ENCODE assay signal across 14 cellular contexts in genomic region chr13:47117268-47117667, GRCh38.
DNase-seq lines count a peak whose midpoint lies in the region; ATAC-seq, FAIRE-seq and TF ChIP-seq lines count a peak whose summit lies in the region.
"Had no signal": no experiment of that assay in that cellular context is flagged by ENCODE, and none has a peak within 500 bp of the region (broad histone marks: within the 10 kb centered on the region; RNA-seq: fewer than 3 reads in every experiment).

No MANE protein-coding gene starts in this region.

- no peaks in the 10 kb centered on the region for H3K79me2 ChIP-seq in keratinocyte (ENCODE audit: control insufficient read depth, insufficient read depth, low read length)

- TF ChIP-seq POLR2A in IMR-90 (IDR thresholded peaks at IDR 0.05; ENCODE audit: low read depth, low read length) = no peak

- no peak overlapping the region for H4K8ac ChIP-seq in IMR-90 (ENCODE audit: low read depth in 2 of 2, low read length in 2 of 2)

- H3K9me3 ChIP-seq in IMR-90 (ENCODE audit: control insufficient read depth, insufficient read depth, low read length) = no peaks in the 10 kb centered on the region
- H3K9me3 ChIP-seq in keratinocyte (ENCODE audit: control insufficient read depth, low read depth, low read length) = no peaks in the 10 kb centered on the region
- no peaks in the 10 kb centered on the region for H3K9me3 ChIP-seq in HAP-1

- H3K56ac ChIP-seq in IMR-90 (ENCODE audit: extremely low read depth, insufficient read depth, low read length) = no peak overlapping the region

- no peak overlapping the region for H2BK120ac ChIP-seq in IMR-90 (ENCODE audit: low read depth, low read length)

- H3K36me3 ChIP-seq in IMR-90 (ENCODE audit: control insufficient read depth, insufficient read depth, low read length) = no peaks in the 10 kb centered on the region
- H3K36me3 ChIP-seq in keratinocyte (ENCODE audit: control insufficient read depth in 2 of 2, extremely low read depth in 1 of 2, insufficient read depth in 2 of 2, low read length in 2 of 2) = no peaks in the 10 kb centered on the region
- H3K36me3 ChIP-seq in HAP-1 (replicated peaks) = no peaks in the 10 kb centered on the region

- H2AFZ ChIP-seq in IMR-90 (replicated peaks; ENCODE audit: low read length, poor library complexity) (no peak overlapping the region), keratinocyte (ENCODE audit: control insufficient read depth, low read length) (no peak overlapping the region)

- CTCF ChIA-PET in IMR-90 (lab: Yijun Ruan, JAX) = no interaction called here

- H3K4ac ChIP-seq in IMR-90 (ENCODE audit: low read depth, low read length) = no peak overlapping the region

- H3K27me3 ChIP-seq in IMR-90 (ENCODE audit: control insufficient read depth, insufficient read depth, low read length) (no peaks in the 10 kb centered on the region), keratinocyte (ENCODE audit: control insufficient read depth, extremely low read depth, insufficient read depth, low read length) (no peaks in the 10 kb centered on the region), HAP-1 (ENCODE audit: low read depth) (no peaks in the 10 kb centered on the region)

- POLR2A ChIA-PET in IMR-90 (lab: Charles Lee; ENCODE audit: unreplicated experiment) = no interaction called here

- H3K27ac ChIP-seq in IMR-90 (ENCODE audit: insufficient read depth, low read length) = no peak overlapping the region
- no peak overlapping the region for H3K27ac ChIP-seq in keratinocyte (ENCODE audit: control insufficient read depth, insufficient read depth, low read length)

- H3K4me3 ChIP-seq in AG10803 (ENCODE audit: low read length) (no peak overlapping the region), IMR-90 (ENCODE audit: insufficient read depth, low read depth, low read length) (no peak overlapping the region), keratinocyte (ENCODE audit: control insufficient read depth in 2 of 3, extremely low read depth in 1 of 3, insufficient read depth in 2 of 3, low read depth in 1 of 3, low read length in 3 of 3) (no peak overlapping the region), HAP-1 (no peak overlapping the region)

- dilution Hi-C loops in IMR-90 (cut with HindIII; ENCODE audit: low sequenced_read_pairs, unreplicated experiment) = no loop called here
- dilution Hi-C loops in keratinocyte (cut with MboI; ENCODE audit: extremely low pct_ligation_motif_present, low sequenced_read_pairs) = no loop called here

- intact Hi-C loops in IMR-90 (cut with micrococcal nuclease) = no loop called here

- H3K14ac ChIP-seq in IMR-90 (replicated peaks; ENCODE audit: low read depth, low read length) = no peak overlapping the region

- H3K4me1 ChIP-seq in IMR-90 (ENCODE audit: control insufficient read depth, insufficient read depth, low read length) (peaks cover 5% of the 10 kb centered on the region), keratinocyte (ENCODE audit: control insufficient read depth, extremely low read depth, insufficient read depth, low read length) (peaks cover 18% of the 10 kb centered on the region), HAP-1 (no peaks in the 10 kb centered on the region)

- H4K5ac ChIP-seq in IMR-90 (ENCODE audit: low read depth, low read length) = no peak overlapping the region

- H2AK5ac ChIP-seq in IMR-90 (ENCODE audit: low read depth, low read length) = no peak overlapping the region

- H3K23ac ChIP-seq in IMR-90 (ENCODE audit: low read depth, low read length) = no peak overlapping the region

- TF ChIP-seq CTCF in AG10803 (conservative IDR thresholded peaks at IDR 0.05; ENCODE audit: low read length) (no peak), IMR-90 (conservative IDR thresholded peaks at IDR 0.05; ENCODE audit: low read depth, low read length) (no peak), keratinocyte (optimal IDR thresholded peaks at IDR 0.05 in 1 of 3, IDR thresholded peaks at IDR 0.05 in 1 of 3, conservative IDR thresholded peaks at IDR 0.05 in 1 of 3; ENCODE audit: extremely low read depth in 1 of 3, insufficient read depth in 2 of 3, low read length in 3 of 3) (no peak), GM10266 (IDR thresholded peaks at IDR 0.05; ENCODE audit: control insufficient read depth, insufficient read depth, low read depth, missing control alignments) (no peak)

- no peaks in the 10 kb centered on the region for H4K20me1 ChIP-seq in IMR-90 (ENCODE audit: insufficient read depth, low read length)
- no peaks in the 10 kb centered on the region for H4K20me1 ChIP-seq in keratinocyte (ENCODE audit: control insufficient read depth, extremely low read depth, insufficient read depth, low read length)

- WGBS in IMR-90 (ENCODE audit: extremely low coverage in 2 of 2, insufficient read length in 1 of 2), 2 experiments = no CpG with 5 or more reads among the region's 3 CpGs

- TF ChIP-seq RAD21 in IMR-90 (IDR thresholded peaks at IDR 0.05; ENCODE audit: low read length) = no peak

- FAIRE-seq in keratinocyte (lab: Jason Lieb, UNC) = peak; percentile 32

- no peak overlapping the region for H3K9ac ChIP-seq in IMR-90 (ENCODE audit: low read depth, low read length)
- no peak overlapping the region for H3K9ac ChIP-seq in keratinocyte (ENCODE audit: control insufficient read depth, extremely low read depth, insufficient read depth, low read length)

- no peak overlapping the region for H2BK5ac ChIP-seq in IMR-90 (ENCODE audit: low read depth, low read length, poor library complexity, severe bottlenecking)

- H2BK15ac ChIP-seq in IMR-90 (ENCODE audit: low read depth, low read length) = no peak overlapping the region

- peak; percentile 68 for DNase-seq in AG10803 (ENCODE audit: low read depth)
- DNase-seq in IMR-90 = peak; percentile 89
- DNase-seq in brain pericyte (ENCODE audit: low read depth, low spot score) = peak; percentile 17
- no peak for DNase-seq in keratinocyte (ENCODE audit: low read depth, low spot score)
- no peak for DNase-seq in NK-92 (lab: John Stamatoyannopoulos, UW; ENCODE audit: unreplicated experiment)
- no peak for DNase-seq in NCI-H1105 (lab: John Stamatoyannopoulos, UW)
- no peak for DNase-seq in HAP-1 (ENCODE audit: low spot score in 2 of 2)
- DNase-seq in GM10266 (ENCODE audit: extremely low spot score) = no peak
- DNase-seq: GF-D8; left cardiac atrium; NCI-H1436 treated with DMSO at 0.1 percent for 48 hours; NCI-H69; Right ventricle myocardium superior; stimulated activated naive CD4-positive, alpha-beta T cell treated with Interleukin-2 at 50 U/mL for 16 hours had no signal

- H3K18ac ChIP-seq in IMR-90 (ENCODE audit: low read depth, low read length) = no peak overlapping the region

- in situ Hi-C loops in IMR-90 (cut with MboI; ENCODE audit: low sequenced_read_pairs) (no loop called here), HAP-1 (cut with MboI; ENCODE audit: low sequenced_read_pairs) (no loop called here)

- ATAC-seq in IMR-90 (ENCODE audit: low read depth) = peak; percentile 66
- ATAC-seq: left cardiac atrium had no signal

- H2AK9ac ChIP-seq in IMR-90 (replicated peaks; ENCODE audit: low read depth, low read length, poor library complexity) = no peak overlapping the region

- H2BK20ac ChIP-seq in IMR-90 (ENCODE audit: low read depth, low read length) = no peak overlapping the region

- H4K91ac ChIP-seq in IMR-90 (ENCODE audit: insufficient read depth, low read depth, low read length) = no peak overlapping the region

- H3K9me1 ChIP-seq in IMR-90 (ENCODE audit: insufficient read depth, low read length) (no peaks in the 10 kb centered on the region), keratinocyte (ENCODE audit: control insufficient read depth, extremely low read depth, insufficient read depth, low read length) (no peaks in the 10 kb centered on the region)

- H3K4me2 ChIP-seq in IMR-90 (ENCODE audit: low read depth, low read length) = no peak overlapping the region
- no peak overlapping the region for H3K4me2 ChIP-seq in keratinocyte (ENCODE audit: control insufficient read depth, extremely low read depth, insufficient read depth, low read depth, low read length)

- BruUV-seq in IMR-90 (replicated peaks; lab: Mats Ljungman, UMichigan) = no TSS peak

- no peaks in the 10 kb centered on the region for H3K79me1 ChIP-seq in IMR-90 (ENCODE audit: low read depth in 1 of 2, low read length in 2 of 2)

TF ChIP-seq in IMR-90, 13 proteins besides CTCF, POLR2A, EP300 and RAD21:
- no peak for TF ChIP-seq ELK1 (IDR thresholded peaks at IDR 0.05; ENCODE audit: borderline replicate concordance, low read depth, low read length)
- TF ChIP-seq NFE2L2 (IDR thresholded peaks at IDR 0.05; ENCODE audit: low read depth, low read length) = no peak
- TF ChIP-seq CEBPB (IDR thresholded peaks at IDR 0.05; ENCODE audit: low read depth, low read length) = peak; percentile 81
- TF ChIP-seq CHD1 (IDR thresholded peaks at IDR 0.05; ENCODE audit: low read depth, low read length) = no peak
- peak; percentile 41; the same call in 1 of the 2 replicates for TF ChIP-seq FOS (IDR thresholded peaks at IDR 0.05; ENCODE audit: low read depth, low read length)
TF ChIP-seq in IMR-90: peak in this region for 2.

Comparison
In these comparisons a context has a peak if more than half of its experiments do, and no peak if none do; other contexts are left out.
1. DNase-seq: peak in AG10803 (single experiment), IMR-90 (single experiment) and brain pericyte (single experiment); none in keratinocyte (single experiment), NK-92 (single experiment), NCI-H1105 (single experiment), HAP-1 (0 of 2) and GM10266 (single experiment).